In the genomic region with DNA sequence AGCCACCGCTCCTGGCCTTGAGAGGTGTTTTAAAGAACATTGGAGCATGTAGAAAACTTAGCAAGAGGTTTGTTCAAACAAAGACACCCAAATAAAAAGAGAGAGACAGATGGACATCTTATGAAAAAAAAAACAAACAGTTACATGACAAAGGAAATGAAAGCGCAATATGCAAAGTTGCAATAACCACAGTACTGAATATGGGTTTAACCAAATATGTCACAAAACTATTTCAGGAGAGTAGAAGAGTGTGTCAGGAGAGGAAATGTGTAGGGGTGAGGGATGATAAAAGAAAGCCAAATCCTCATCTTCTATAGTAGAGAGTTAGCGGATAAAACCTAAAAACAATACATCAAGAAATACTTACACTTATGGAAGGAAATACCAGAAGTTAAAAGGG, we compare ENCODE assay signal across 14 cellular contexts.
DNase-seq lines count a peak whose midpoint lies in the region; ATAC-seq, FAIRE-seq and TF ChIP-seq lines count a peak whose summit lies in the region.
"Had no signal": no experiment of that assay in that cellular context is flagged by ENCODE, and none has a peak within 500 bp of the region (broad histone marks: within the 10 kb centered on the region; RNA-seq: fewer than 3 reads in every experiment).

No MANE protein-coding gene starts in this region.

- H3K4me2 ChIP-seq in MM.1S (ENCODE audit: low read depth, low read length) (peak overlapping the region; percentile 13; the same call in 1 of the 2 replicates), osteoblast (ENCODE audit: insufficient read depth, low read length) (no peak overlapping the region)

- H3K27me3 ChIP-seq in MM.1S (replicated peaks; ENCODE audit: insufficient read depth, low read length) (no peaks in the 10 kb centered on the region), osteoblast (ENCODE audit: insufficient read depth, low read length) (no peaks in the 10 kb centered on the region)
- H3K27me3 ChIP-seq in effector memory CD4-positive, alpha-beta T cell (replicated peaks; ENCODE audit: control insufficient read depth, insufficient read depth, low read length, poor library complexity, severe bottlenecking), result no peaks in the 10 kb centered on the region
- H3K27me3 ChIP-seq: thyroid gland had no signal

- H3K27ac ChIP-seq in MM.1S (ENCODE audit: low read length) (peak overlapping the region; percentile 48; the same call in 1 of the 2 replicates), osteoblast (ENCODE audit: low read depth, low read length) (no peak overlapping the region)
- H3K27ac ChIP-seq in effector memory CD4-positive, alpha-beta T cell (ENCODE audit: insufficient read depth, low read length, poor library complexity, severe bottlenecking), result no peak overlapping the region

- ATAC-seq in GM19452 (IDR thresholded peaks at IDR 0.05; ENCODE audit: unreplicated experiment) (peak; percentile 99), HG02943 (IDR thresholded peaks at IDR 0.05; ENCODE audit: low read depth, unreplicated experiment) (peak; percentile 96)

- H3K4me3 ChIP-seq in MM.1S (ENCODE audit: low read length) (no peak overlapping the region), osteoblast (ENCODE audit: insufficient read depth, low read length) (no peak overlapping the region)
- H3K4me3 ChIP-seq in effector memory CD4-positive, alpha-beta T cell (ENCODE audit: insufficient read depth, low read depth, low read length, poor library complexity, severe bottlenecking), result no peak overlapping the region
- H3K4me3 ChIP-seq: thyroid gland had no signal

- H3K9me2 ChIP-seq in MM.1S (replicated peaks; ENCODE audit: insufficient read depth, low read length), result no peaks in the 10 kb centered on the region

- H3K9me3 ChIP-seq in MM.1S (replicated peaks; ENCODE audit: insufficient read depth, low read length) (no peaks in the 10 kb centered on the region), osteoblast (ENCODE audit: low read depth, low read length) (no peaks in the 10 kb centered on the region)
- H3K9me3 ChIP-seq in effector memory CD4-positive, alpha-beta T cell (ENCODE audit: control insufficient read depth, low read length), result no peaks in the 10 kb centered on the region
- H3K9me3 ChIP-seq: thyroid gland had no signal

- H3F3A ChIP-seq in MM.1S (ENCODE audit: insufficient read depth, low read length), result no peaks in the 10 kb centered on the region

- in situ Hi-C loops in GM13977 (cut with MboI; ENCODE audit: low pct_unique_long_range_greater_than_20kb, low sequenced_read_pairs, unreplicated experiment), result no loop called here

- TF ChIP-seq CTCF in GM13977 (IDR thresholded peaks at IDR 0.05; ENCODE audit: extremely low read depth, insufficient read depth, missing control alignments), result no peak
- TF ChIP-seq CTCF in MM.1S (IDR thresholded peaks at IDR 0.05; ENCODE audit: low read length), result no peak
- no peak for TF ChIP-seq CTCF in osteoblast (IDR thresholded peaks at IDR 0.05; ENCODE audit: extremely low read depth, low read depth, low read length)

- H3K79me2 ChIP-seq in MM.1S (ENCODE audit: low read length), result no peaks in the 10 kb centered on the region
- H3K79me2 ChIP-seq in osteoblast (ENCODE audit: insufficient read depth, low read length), result no peaks in the 10 kb centered on the region

- DNase-seq in GM13977 (ENCODE audit: low spot score) (peak; percentile 45), MM.1S (peak; percentile 47), HTR-8/SVneo (ENCODE audit: insufficient read length, low spot score) (no peak), EL (no peak), osteoblast (ENCODE audit: insufficient read length, low spot score, missing footprints) (no peak)
- no peak for DNase-seq in effector memory CD4-positive, alpha-beta T cell
- DNase-seq: amniotic stem cell; C1 segment of cervical spinal cord; immature natural killer cell; stimulated activated CD4-positive, alpha-beta T cell treated with anti-CD3 and anti-CD28 coated beads, Interleukin-4, amount 100 ng/mL, for 1 hour; thyroid gland had no signal

- no peaks in the 10 kb centered on the region for H4K20me1 ChIP-seq in MM.1S (ENCODE audit: insufficient read depth, low read length)
- no peaks in the 10 kb centered on the region for H4K20me1 ChIP-seq in osteoblast (ENCODE audit: insufficient read depth, low read length)

- FAIRE-seq in HTR-8/SVneo (lab: Jason Lieb, UNC), result no peak
- FAIRE-seq: RCC 7860 had no signal

- H3K9ac ChIP-seq in MM.1S (ENCODE audit: low read length), result no peak overlapping the region

- H3K4me1 ChIP-seq in MM.1S (ENCODE audit: low read length) (no peaks in the 10 kb centered on the region), osteoblast (ENCODE audit: insufficient read depth, low read length) (no peaks in the 10 kb centered on the region)
- H3K4me1 ChIP-seq in effector memory CD4-positive, alpha-beta T cell (ENCODE audit: control insufficient read depth, insufficient read depth, low read length, poor library complexity, severe bottlenecking), result no peaks in the 10 kb centered on the region

- H2AFZ ChIP-seq in MM.1S (ENCODE audit: low read length) (no peak overlapping the region), osteoblast (ENCODE audit: low read length) (no peak overlapping the region)

- H3K36me3 ChIP-seq in MM.1S (replicated peaks; ENCODE audit: insufficient read depth, low read length), result no peaks in the 10 kb centered on the region
- H3K36me3 ChIP-seq in effector memory CD4-positive, alpha-beta T cell (ENCODE audit: control insufficient read depth, insufficient read depth, low read length), result no peaks in the 10 kb centered on the region
- H3K36me3 ChIP-seq in osteoblast (ENCODE audit: insufficient read depth, low read length), result no peaks in the 10 kb centered on the region
- H3K36me3 ChIP-seq: thyroid gland had no signal

Comparison
In these comparisons a context has a peak if more than half of its experiments do, and no peak if none do; other contexts are left out.
1. DNase-seq: peak in GM13977 (single experiment) and MM.1S (single experiment); none in HTR-8/SVneo (single experiment), EL (single experiment), effector memory CD4-positive, alpha-beta T cell (0 of 3) and osteoblast (single experiment).